ENCODE assay signal across 22 cellular contexts in the genomic region with DNA sequence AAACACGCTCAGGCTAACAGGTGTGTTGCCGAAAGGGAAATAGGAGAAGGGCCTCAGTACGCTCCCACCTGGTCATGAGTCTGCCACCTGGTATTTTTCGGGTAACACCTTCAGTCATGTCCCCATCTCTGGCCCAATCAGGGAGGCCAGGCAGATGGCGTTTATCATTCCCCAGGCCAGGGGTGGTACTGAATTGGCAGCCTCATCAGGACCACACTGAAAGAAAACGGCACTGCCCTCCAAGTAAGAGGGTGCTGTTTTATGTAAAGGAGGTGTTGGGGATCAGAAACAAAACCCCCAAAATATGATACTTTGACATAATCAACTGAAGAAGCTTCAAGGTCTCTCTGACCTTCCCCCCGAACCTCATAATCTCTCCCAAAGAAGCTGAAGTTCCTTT.
"Had no signal": no experiment of that assay in that cellular context is flagged by ENCODE, and none has a peak within 500 bp of the region (broad histone marks: within the 10 kb centered on the region; RNA-seq: fewer than 3 reads in every experiment).

No MANE protein-coding gene starts in this region.

- H3K36me3 Mint-ChIP-seq: mesothelial cell of epicardium; naive B cell; natural killer cell treated with Interleukin-12 subunit alpha and Interleukin-12 subunit beta and Interleukin-15 and Interleukin-18, amount 100 ng/mL, for 72 hours; neural progenitor cell had no signal

- H3K27ac Mint-ChIP-seq: endodermal cell; mesothelial cell of epicardium; naive B cell; natural killer cell treated with Interleukin-12 subunit alpha and Interleukin-12 subunit beta and Interleukin-15 and Interleukin-18, amount 100 ng/mL, for 72 hours; neural progenitor cell; stimulated activated naive CD8-positive, alpha-beta T cell treated with anti-CD3 and anti-CD28 coated beads, Interleukin-15, amount 100 ng/mL, for 72 hours had no signal

- H3K4me3 Mint-ChIP-seq: endodermal cell; mesothelial cell of epicardium; naive B cell; natural killer cell treated with Interleukin-12 subunit alpha and Interleukin-12 subunit beta and Interleukin-15 and Interleukin-18, amount 100 ng/mL, for 72 hours; neural progenitor cell; stimulated activated naive CD8-positive, alpha-beta T cell treated with anti-CD3 and anti-CD28 coated beads, Interleukin-15, amount 100 ng/mL, for 72 hours had no signal

- H3K4me1 Mint-ChIP-seq: naive B cell; neural progenitor cell; stimulated activated naive CD8-positive, alpha-beta T cell treated with anti-CD3 and anti-CD28 coated beads, Interleukin-15, amount 100 ng/mL, for 72 hours had no signal

- ATAC-seq: esophagus mucosa; foreskin keratinocyte; gastroesophageal sphincter; heart left ventricle; left cardiac atrium; left lung; mucosa of descending colon; natural killer cell treated with Interleukin-12 subunit alpha and Interleukin-12 subunit beta and Interleukin-15 and Interleukin-18, amount 100 ng/mL, for 72 hours; sciatic nerve; stimulated activated naive CD8-positive, alpha-beta T cell treated with anti-CD3 and anti-CD28 coated beads, Interleukin-15, amount 100 ng/mL, for 72 hours had no signal

- DNase-seq: effector CD8-positive, alpha-beta T cell; endodermal cell; foreskin keratinocyte; heart left ventricle; left cardiac atrium; left lung; mesenchymal stem cell; mucosa of descending colon; naive B cell; stimulated activated CD4-positive, alpha-beta T cell treated with anti-CD3 and anti-CD28 coated beads, Interleukin-12 subunit alpha, Interleukin-12 subunit beta, amount 100 ng/mL, for 4 hours; stimulated activated CD4-positive, alpha-beta T cell treated with anti-CD3 and anti-CD28 coated beads, Interleukin-1b, Interleukin-23, amount 100 ng/mL, for 48 hours; stimulated activated CD4-positive, alpha-beta T cell treated with anti-CD3 and anti-CD28 coated beads, Interleukin-4, amount 100 ng/mL, for 1 hour; stimulated activated CD8-positive, alpha-beta memory T cell treated with anti-CD3 and anti-CD28 coated beads, Interleukin-4, amount 100 ng/mL, for 48 hours; stimulated activated naive CD4-positive, alpha-beta T cell; stimulated activated naive CD8-positive, alpha-beta T cell treated with anti-CD3 and anti-CD28 coated beads, Interleukin-15, amount 100 ng/mL, for 72 hours; transverse colon had no signal

- H3K9me3 Mint-ChIP-seq: mesothelial cell of epicardium; stimulated activated naive CD8-positive, alpha-beta T cell treated with anti-CD3 and anti-CD28 coated beads, Interleukin-15, amount 100 ng/mL, for 72 hours had no signal
